Comparison of ENCODE assay signal across 8 cellular contexts in genomic region chr16:67029249-67030096, GRCh38.
DNase-seq lines count a peak whose midpoint lies in the region; ATAC-seq and TF ChIP-seq lines count a peak whose summit lies in the region.

No MANE protein-coding gene starts in this region.

- peaks cover 3% of the 10 kb centered on the region; the same call in 1 of the 2 replicates for H3F3A ChIP-seq in DOHH2 (ENCODE audit: control insufficient read depth, insufficient read depth)

- peaks cover 59% of the 10 kb centered on the region for H3K79me2 ChIP-seq in DOHH2 (ENCODE audit: control insufficient read depth, low read length)

- no peak for TF ChIP-seq CTCF in DOHH2 (IDR thresholded peaks at IDR 0.05; ENCODE audit: low read depth, low read length, poor library complexity, severe bottlenecking)

- no peak for TF ChIP-seq EP300 in Ishikawa (IDR thresholded peaks at IDR 0.05; ENCODE audit: borderline replicate concordance)

- peak overlapping the region; percentile 96 for H3K4me3 ChIP-seq in DOHH2 (ENCODE audit: low read length)

- H3K27me3 ChIP-seq in DOHH2 (ENCODE audit: control insufficient read depth, low read length), result no peaks in the 10 kb centered on the region

- peaks cover 3% of the 10 kb centered on the region; the same call in 1 of the 2 replicates for H4K20me1 ChIP-seq in DOHH2 (ENCODE audit: control insufficient read depth, insufficient read depth, low read depth, low read length)

- no peaks in the 10 kb centered on the region for H3K9me2 ChIP-seq in DOHH2 (replicated peaks; ENCODE audit: control insufficient read depth, low read length)

- no peak for TF ChIP-seq RAD21 in Ishikawa (IDR thresholded peaks at IDR 0.05; ENCODE audit: low read depth)

- peak; percentile 46 for ATAC-seq in GM21447 (IDR thresholded peaks at IDR 0.05; ENCODE audit: unreplicated experiment)

- H3K4me1 ChIP-seq in DOHH2 (ENCODE audit: control insufficient read depth, low read length), result peaks cover 40% of the 10 kb centered on the region

- peaks cover 44% of the 10 kb centered on the region for H3K36me3 ChIP-seq in DOHH2 (ENCODE audit: control insufficient read depth, low read length)

- peak; percentile 31 to 48 for DNase-seq in activated CD4-positive, alpha-beta T cell treated with anti-CD3 and anti-CD28 coated beads for 24 hours (ENCODE audit: low read depth in 2 of 2)
- DNase-seq in left kidney (ENCODE audit: low read depth, low spot score), result peak; percentile 75
- DNase-seq in stimulated activated CD4-positive, alpha-beta T cell treated with anti-CD3 and anti-CD28 coated beads, Interleukin-2, amount 100 ng/mL, for 4 hours (ENCODE audit: low read depth), result peak; percentile 40
- DNase-seq in NCI-H446 treated with DMSO at 0.1 percent for 48 hours (lab: John Stamatoyannopoulos, UW), result no peak

- peak overlapping the region; percentile 71 for H3K27ac ChIP-seq in DOHH2 (ENCODE audit: low read depth, low read length)
- peak overlapping the region; percentile 83 for H3K27ac ChIP-seq in cingulate gyrus (ENCODE audit: low read depth, low read length)

- no peaks in the 10 kb centered on the region for H3K9me3 ChIP-seq in DOHH2 (ENCODE audit: control insufficient read depth, insufficient read depth, low read length)

- peak overlapping the region; percentile 60 for H3K4me2 ChIP-seq in DOHH2 (ENCODE audit: low read length)

TF ChIP-seq in Ishikawa, 13 proteins besides CTCF, POLR2A, EP300 and RAD21:
- TF ChIP-seq TAF1 (IDR thresholded peaks at IDR 0.05; ENCODE audit: low read depth) (0 out of 2 replicates have a peak, but pooled peaks have one; percentile 37), YY1 (IDR thresholded peaks at IDR 0.05; ENCODE audit: low read depth) (peak; percentile 51), FOXM1 (IDR thresholded peaks at IDR 0.05; ENCODE audit: borderline replicate concordance, low read depth) (no peak), NFIC (IDR thresholded peaks at IDR 0.05) (peak; percentile 1; the same call in 1 of the 2 replicates), CREB1 (IDR thresholded peaks at IDR 0.05; ENCODE audit: low read depth) (no peak), EGR1 (IDR thresholded peaks at IDR 0.05) (peak; percentile 66), ZBTB7A (IDR thresholded peaks at IDR 0.05; ENCODE audit: low read depth) (no peak), MAX (IDR thresholded peaks at IDR 0.05) (peak; percentile 36), TEAD4 (IDR thresholded peaks at IDR 0.05) (no peak)
